Comparison of ENCODE assay signal across 9 cellular contexts in the genomic region with DNA sequence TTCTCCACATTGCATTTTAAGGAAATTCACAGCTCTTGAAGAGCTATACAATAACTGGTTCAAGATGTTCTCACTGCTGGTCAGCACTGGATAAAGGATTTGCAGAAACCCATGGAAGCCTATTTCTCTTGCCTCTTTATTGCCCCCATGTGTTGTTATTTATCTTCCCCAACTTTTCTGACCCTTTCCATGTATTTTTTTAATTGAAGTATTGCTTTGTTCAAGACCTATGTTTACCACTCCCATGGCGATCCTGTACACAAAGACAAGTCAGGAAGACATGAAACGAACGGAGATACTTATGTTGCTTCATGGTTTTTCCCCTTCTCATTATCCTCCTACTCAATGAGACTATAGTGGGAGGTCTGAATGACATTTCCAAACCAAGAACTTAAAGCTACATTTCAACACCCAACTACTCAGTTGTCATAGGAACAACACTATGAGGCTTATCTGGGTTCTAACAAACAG.
DNase-seq lines count a peak whose midpoint lies in the region; ATAC-seq and TF ChIP-seq lines count a peak whose summit lies in the region.
"Had no signal": no experiment of that assay in that cellular context is flagged by ENCODE, and none has a peak within 500 bp of the region (broad histone marks: within the 10 kb centered on the region; RNA-seq: fewer than 3 reads in every experiment).

No MANE protein-coding gene starts in this region.

- CTCF ChIA-PET in T-cell (lab: Charles Lee) (no interaction called here), RWPE1 (lab: Yijun Ruan, JAX) (no interaction called here)

- no peak for TF ChIP-seq CTCF in fibroblast of mammary gland (conservative IDR thresholded peaks at IDR 0.05; ENCODE audit: control insufficient read depth, insufficient read depth, low read depth, low read length)
- TF ChIP-seq CTCF in RWPE1 (conservative IDR thresholded peaks at IDR 0.05; ENCODE audit: low read depth), result no peak

- H3K4me3 Mint-ChIP-seq in activated CD4-positive, alpha-beta T cell treated with anti-CD3 and anti-CD28 coated beads, Interleukin-2, amount 10 ng/mL, durations not matched to agents 24 days and 14 days, result peak overlapping the region; percentile 84
- peak overlapping the region; percentile 60 to 76 (median 76) for H3K4me3 Mint-ChIP-seq in T-cell
- peak overlapping the region; percentile 94 for H3K4me3 Mint-ChIP-seq in stimulated activated naive CD8-positive, alpha-beta T cell treated with anti-CD3 and anti-CD28 coated beads, Interleukin-15, Interleukin-2, amounts not matched to agents 100 ng/mL and 50 ng/mL, for 24 hours

- peak overlapping the region; percentile 83 for H3K4me3 ChIP-seq in fibroblast of mammary gland (ENCODE audit: control insufficient read depth, low read depth, low read length)

- no peak for DNase-seq in activated CD4-positive, alpha-beta T cell treated with anti-CD3 and anti-CD28 coated beads, Interleukin-2, amount 10 ng/mL, durations not matched to agents 24 days and 14 days
- no peak for DNase-seq in activated CD4-positive, alpha-beta T cell treated with anti-CD3 and anti-CD28 coated beads, Interleukin-2, amount 50 U/mL, for 48 hours
- DNase-seq in T-cell (no peak), fibroblast of mammary gland (ENCODE audit: low read depth) (peak; percentile 55), RWPE1 (ENCODE audit: low spot score) (no peak), GOT3 (lab: John Stamatoyannopoulos, UW) (no peak)
- DNase-seq: DND-41 had no signal

- H3K27ac Mint-ChIP-seq in activated CD4-positive, alpha-beta T cell treated with anti-CD3 and anti-CD28 coated beads, Interleukin-2, amount 10 ng/mL, durations not matched to agents 24 days and 14 days, result peak overlapping the region; percentile 95
- peak overlapping the region; percentile 86 to 93 for H3K27ac Mint-ChIP-seq in T-cell
- peak overlapping the region; percentile 99 for H3K27ac Mint-ChIP-seq in stimulated activated naive CD8-positive, alpha-beta T cell treated with anti-CD3 and anti-CD28 coated beads, Interleukin-15, Interleukin-2, amounts not matched to agents 100 ng/mL and 50 ng/mL, for 24 hours

- intact Hi-C loops in activated CD4-positive, alpha-beta T cell treated with anti-CD3 and anti-CD28 coated beads, Interleukin-2, amount 10 ng/mL, durations not matched to agents 24 days and 14 days (cut with micrococcal nuclease), result loop anchor here (2.0 to 10.0 kb wide), 2 partner anchors 84 to 892 kb away; partner anchors contain the start of gene KDM6A

- no peak overlapping the region for H3K27ac ChIP-seq in RWPE1

- POLR2A ChIA-PET in T-cell (lab: Charles Lee), result interaction anchor here in 1 of 2 donors (0.6 to 1.1 kb wide), 5 partner anchors 9 to 135 kb away, joined by 3 to 5 read pairs (median 3); no protein-coding TSS in a partner anchor
- POLR2A ChIA-PET in RWPE1 (lab: Yijun Ruan, JAX; ENCODE audit: low non-redundant PET), result no interaction called here

- ATAC-seq in T-cell (replicated peaks in 1 of 4), result peak in 1 of 4 experiments; percentile 43
- no peak for ATAC-seq in GM18517 (IDR thresholded peaks at IDR 0.05; ENCODE audit: unreplicated experiment)

- H3K9me3 Mint-ChIP-seq in activated CD4-positive, alpha-beta T cell treated with anti-CD3 and anti-CD28 coated beads, Interleukin-2, amount 10 ng/mL, durations not matched to agents 24 days and 14 days, result no peaks in the 10 kb centered on the region
- H3K9me3 Mint-ChIP-seq in T-cell, result no peaks in the 10 kb centered on the region
- no peaks in the 10 kb centered on the region for H3K9me3 Mint-ChIP-seq in stimulated activated naive CD8-positive, alpha-beta T cell treated with anti-CD3 and anti-CD28 coated beads, Interleukin-15, Interleukin-2, amounts not matched to agents 100 ng/mL and 50 ng/mL, for 24 hours

- H3K27me3 Mint-ChIP-seq in activated CD4-positive, alpha-beta T cell treated with anti-CD3 and anti-CD28 coated beads, Interleukin-2, amount 10 ng/mL, durations not matched to agents 24 days and 14 days, result no peaks in the 10 kb centered on the region
- no peaks in the 10 kb centered on the region for H3K27me3 Mint-ChIP-seq in T-cell
- no peaks in the 10 kb centered on the region for H3K27me3 Mint-ChIP-seq in stimulated activated naive CD8-positive, alpha-beta T cell treated with anti-CD3 and anti-CD28 coated beads, Interleukin-15, Interleukin-2, amounts not matched to agents 100 ng/mL and 50 ng/mL, for 24 hours

- H3K36me3 Mint-ChIP-seq in activated CD4-positive, alpha-beta T cell treated with anti-CD3 and anti-CD28 coated beads, Interleukin-2, amount 10 ng/mL, durations not matched to agents 24 days and 14 days (ENCODE audit: low read depth), result peaks cover 69% of the 10 kb centered on the region
- H3K36me3 Mint-ChIP-seq in T-cell, result peaks cover under 1% of the 10 kb centered on the region
- H3K36me3 Mint-ChIP-seq in stimulated activated naive CD8-positive, alpha-beta T cell treated with anti-CD3 and anti-CD28 coated beads, Interleukin-15, Interleukin-2, amounts not matched to agents 100 ng/mL and 50 ng/mL, for 24 hours (ENCODE audit: low read depth), result peaks cover 68% of the 10 kb centered on the region

- H3K4me1 Mint-ChIP-seq in activated CD4-positive, alpha-beta T cell treated with anti-CD3 and anti-CD28 coated beads, Interleukin-2, amount 10 ng/mL, durations not matched to agents 24 days and 14 days, result peaks cover 38% of the 10 kb centered on the region
- H3K4me1 Mint-ChIP-seq in T-cell, result peaks cover 44 to 61% (median 48%) of the 10 kb centered on the region in 3 donors
- H3K4me1 Mint-ChIP-seq in stimulated activated naive CD8-positive, alpha-beta T cell treated with anti-CD3 and anti-CD28 coated beads, Interleukin-15, Interleukin-2, amounts not matched to agents 100 ng/mL and 50 ng/mL, for 24 hours (ENCODE audit: low read depth), result peaks cover 59% of the 10 kb centered on the region
